9 cellular contexts compared by ENCODE assay signal in the genomic region with DNA sequence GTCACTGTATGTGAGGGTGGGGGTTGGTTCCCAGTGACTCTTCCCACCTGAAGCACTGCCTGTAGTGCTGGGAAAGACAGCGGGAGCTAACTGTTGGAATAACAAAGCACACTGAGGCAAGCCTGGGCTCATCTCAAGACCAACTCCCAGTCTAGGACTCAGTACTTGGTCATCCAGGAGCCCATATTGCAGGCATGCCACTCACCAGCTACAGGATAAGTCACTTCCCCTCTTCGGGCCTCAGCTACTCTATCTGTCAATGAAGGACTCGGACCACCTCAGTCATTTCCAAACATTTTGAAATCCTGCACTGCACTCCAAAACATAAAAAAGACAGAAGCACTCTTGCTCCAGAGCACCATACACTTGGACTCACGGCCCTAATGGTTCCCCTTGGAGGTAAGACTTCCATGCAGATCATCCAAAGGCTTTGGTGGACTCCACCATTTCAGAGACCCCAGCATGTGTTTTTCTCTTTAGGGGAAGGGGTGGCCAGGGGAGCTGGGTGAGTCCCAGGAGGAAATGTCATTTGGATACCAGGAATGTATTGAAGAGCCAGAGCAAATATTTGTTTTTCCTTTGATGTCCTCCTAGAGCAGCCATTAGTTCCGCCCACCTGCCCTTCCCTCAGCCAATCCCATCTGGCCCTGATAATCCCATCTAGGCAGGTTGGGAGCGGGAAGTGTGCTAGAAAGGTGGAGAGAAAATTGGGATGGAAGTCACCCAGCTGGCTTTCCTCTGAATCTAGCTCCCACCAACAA. TPM values are rescaled to one million over a fixed set of nuclear protein-coding genes. Genes with fewer than 3 reads are reported as not detected.
DNase-seq lines count a peak whose midpoint lies in the region; ATAC-seq and TF ChIP-seq lines count a peak whose summit lies in the region.
"Had no signal": no experiment of that assay in that cellular context is flagged by ENCODE, and none has a peak within 500 bp of the region (broad histone marks: within the 10 kb centered on the region; RNA-seq: fewer than 3 reads in every experiment).

No MANE protein-coding gene starts in this region.

- no TSS peak for BruUV-seq in MCF 10A (replicated peaks; lab: Mats Ljungman, UMichigan)

- H3K36me3 ChIP-seq in WERI-Rb-1, result no peaks in the 10 kb centered on the region

- H3K4me3 Mint-ChIP-seq in MCF 10A (ENCODE audit: unreplicated experiment), result peak overlapping the region; percentile 99
- H3K4me3 Mint-ChIP-seq in naive B cell, result peak overlapping the region; percentile 96 to 99 (median 98)

- H3K4me3 ChIP-seq in WERI-Rb-1 (ENCODE audit: low read depth, low read length), result no peak overlapping the region

- no peaks in the 10 kb centered on the region for H3K36me3 Mint-ChIP-seq in MCF 10A (ENCODE audit: insufficient read depth, unreplicated experiment)
- H3K36me3 Mint-ChIP-seq in naive B cell, result peaks cover 23% of the 10 kb centered on the region in 2 donors

- in situ Hi-C loops in Caki2 (cut with HindIII; ENCODE audit: low pct_unique_long_range_greater_than_20kb, low sequenced_read_pairs), result no loop called here

- H3K9me3 Mint-ChIP-seq in MCF 10A (ENCODE audit: unreplicated experiment), result no peaks in the 10 kb centered on the region
- no peaks in the 10 kb centered on the region for H3K9me3 Mint-ChIP-seq in naive B cell

- H3K27ac ChIP-seq in WERI-Rb-1, result no peak overlapping the region

- no peaks in the 10 kb centered on the region for H3K27me3 ChIP-seq in WERI-Rb-1 (ENCODE audit: insufficient read depth, low read depth, severe bottlenecking)

- no peak for ATAC-seq in naive B cell (ENCODE audit: low read depth in 2 of 2)
- ATAC-seq in HG03039 (IDR thresholded peaks at IDR 0.05; ENCODE audit: unreplicated experiment), result no peak

- H3K27me3 Mint-ChIP-seq in MCF 10A (ENCODE audit: insufficient read depth, unreplicated experiment) (no peaks in the 10 kb centered on the region), naive B cell (no peaks in the 10 kb centered on the region)

- intact Hi-C loops in MCF 10A (cut with micrococcal nuclease), result loop anchor here (2.0 kb wide), 1 partner anchor 20 kb away; no protein-coding TSS in a partner anchor

- no peak for TF ChIP-seq CTCF in MCF 10A (IDR thresholded peaks at IDR 0.05; ENCODE audit: unreplicated experiment)
- no peak for TF ChIP-seq CTCF in WERI-Rb-1 (IDR thresholded peaks at IDR 0.05; ENCODE audit: low read depth, low read length)

- H3K4me1 Mint-ChIP-seq in MCF 10A (ENCODE audit: insufficient read depth, unreplicated experiment) (peaks cover 53% of the 10 kb centered on the region), naive B cell (peaks cover 68 to 88% (median 75%) of the 10 kb centered on the region in 3 donors)

- CTCF ChIA-PET in MCF 10A (lab: Yijun Ruan, JAX), result interaction anchor here (0.6 to 27.7 kb wide), 19 partner anchors 12 to 873 kb away, joined by 3 to 1857 read pairs (median 4); no protein-coding TSS in a partner anchor

- peak; percentile 42 for DNase-seq in Caki2 (ENCODE audit: low read depth)
- peak; percentile 94 for DNase-seq in NCI-H2029 treated with DMSO at 0.1 percent for 48 hours (lab: John Stamatoyannopoulos, UW)
- DNase-seq in MCF 10A (ENCODE audit: unreplicated experiment), result peak; percentile 95
- no peak for DNase-seq in naive B cell
- DNase-seq in activated CD8-positive, alpha-beta memory T cell treated with anti-CD3 and anti-CD28 coated beads for 24 hours, result no peak
- no peak for DNase-seq in NCI-H446 (lab: John Stamatoyannopoulos, UW)
- no peak for DNase-seq in WERI-Rb-1

- H3K27ac Mint-ChIP-seq in MCF 10A (ENCODE audit: low read depth, unreplicated experiment) (peak overlapping the region; percentile 80), naive B cell (peak overlapping the region in 5 of 6 donors; percentile 68 to 98 (median 90))

- no peaks in the 10 kb centered on the region for H3K9me3 ChIP-seq in WERI-Rb-1 (ENCODE audit: severe bottlenecking)

- POLR2A ChIA-PET in MCF 10A (lab: Yijun Ruan, JAX), result interaction anchor here (0.6 to 9.8 kb wide), 22 partner anchors 13 to 683 kb away, joined by 3 to 335 read pairs (median 5); a partner anchor contains a TSS

RNA-seq across cellular contexts. Expression of a gene that starts 3.1 kb away (rescaled TPM):
- total RNA-seq in Caki2 (2014; rRNA removed; shearing (Covaris generic); ENCODE audit: low replicate concordance), result 8.3 and 11.9 TPM in 2 replicates
- total RNA-seq in MCF 10A (2022), result 2.8 and 6.0 TPM in 2 replicates
- 100 to 1,000 TPM; 103 to 166 (median 113) TPM for polyA plus RNA-seq in naive B cell (ENCODE audit: low read depth in 6 of 6)

RNA-seq across cellular contexts. Expression of a gene that starts 38.3 kb away (rescaled TPM):
- total RNA-seq in Caki2 (2014; rRNA removed; shearing (Covaris generic); ENCODE audit: low replicate concordance), result not detected in 2 replicates
- total RNA-seq in MCF 10A (2022), result not detected in 2 replicates
- 1 to 10 TPM in 1 of 6 donors, under 1 TPM in 4, not detected in 1; 0.26 to 1.3 (median 0.77) TPM for polyA plus RNA-seq in naive B cell (ENCODE audit: low read depth in 6 of 6)
- total RNA-seq: lung microvascular endothelial cell had no signal

Comparison
In these comparisons a context has a peak if more than half of its experiments do, and no peak if none do; other contexts are left out.
1. DNase-seq: peak in Caki2 (single experiment), NCI-H2029 treated with DMSO at 0.1 percent for 48 hours (single experiment) and MCF 10A (single experiment); none in naive B cell (single experiment), activated CD8-positive, alpha-beta memory T cell treated with anti-CD3 and anti-CD28 coated beads for 24 hours (single experiment), NCI-H446 (0 of 2) and WERI-Rb-1 (single experiment).